In the genomic region with DNA sequence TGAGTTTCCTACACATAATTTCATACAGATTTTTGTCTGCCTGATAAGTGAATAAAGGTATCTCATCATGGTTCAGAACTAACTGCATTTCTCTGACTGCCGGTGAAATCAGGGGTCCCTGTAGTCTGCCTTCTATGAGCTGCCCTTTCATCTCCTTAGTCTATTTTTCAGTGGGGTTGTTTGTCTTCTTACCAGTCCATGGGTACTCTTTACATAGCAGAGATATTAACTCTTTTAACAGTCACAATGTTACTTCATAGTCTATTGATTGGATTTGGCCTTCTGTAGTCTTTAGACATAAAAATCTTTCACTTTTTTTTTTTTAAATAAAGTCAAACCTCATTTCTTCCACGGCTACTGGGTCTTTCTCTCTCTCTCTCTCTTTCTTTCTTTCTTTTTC, we compare ENCODE assay signal across 21 cellular contexts.
DNase-seq lines count a peak whose midpoint lies in the region; ATAC-seq, FAIRE-seq and TF ChIP-seq lines count a peak whose summit lies in the region.
"Had no signal": no experiment of that assay in that cellular context is flagged by ENCODE, and none has a peak within 500 bp of the region (broad histone marks: within the 10 kb centered on the region; RNA-seq: fewer than 3 reads in every experiment).

No MANE protein-coding gene starts in this region.

- TF ChIP-seq EP300 in HepG2 (IDR thresholded peaks at IDR 0.05; ENCODE audit: low read depth in 2 of 2, low read length in 2 of 2) (no peak), HepG2 (CRISPR knock-in tag; IDR thresholded peaks at IDR 0.05; ENCODE audit: borderline replicate concordance) (no peak)

- H3K27me3 Mint-ChIP-seq in activated T-cell treated with anti-CD3 and anti-CD28 coated beads, Interleukin-2, amount 50 U/mL, for 24 hours = no peaks in the 10 kb centered on the region
- H3K27me3 Mint-ChIP-seq in activated T-cell treated with anti-CD3 and anti-CD28 coated beads, Interleukin-2, amount 50 U/mL, for 72 hours (ENCODE audit: low read depth) = no peaks in the 10 kb centered on the region
- H3K27me3 Mint-ChIP-seq: B cell; CD4-positive, alpha-beta T cell had no signal

- no peaks in the 10 kb centered on the region for H3K9me3 Mint-ChIP-seq in activated T-cell treated with anti-CD3 and anti-CD28 coated beads, Interleukin-2, amount 50 U/mL, for 24 hours
- H3K9me3 Mint-ChIP-seq in activated T-cell treated with anti-CD3 and anti-CD28 coated beads, Interleukin-2, amount 50 U/mL, for 72 hours = no peaks in the 10 kb centered on the region
- H3K9me3 Mint-ChIP-seq: CD4-positive, alpha-beta T cell; CD8-positive, alpha-beta T cell had no signal

- H3K9me3 ChIP-seq in HepG2 (ENCODE audit: low read length) = no peaks in the 10 kb centered on the region
- H3K9me3 ChIP-seq in right lobe of liver = no peaks in the 10 kb centered on the region
- H3K9me3 ChIP-seq: A549; BLaER1 treated with 17β-estradiol and CSF1 and Interleukin-3, amounts not matched to agents 10 nM and 100 nM; Caco-2 had no signal

- H3K4me1 ChIP-seq in HepG2 (ENCODE audit: insufficient read depth, low read length) (peaks cover 12% of the 10 kb centered on the region; the same call in 1 of the 2 replicates), right lobe of liver (no peaks in the 10 kb centered on the region)
- H3K4me1 ChIP-seq: A549; BLaER1 treated with 17β-estradiol and CSF1 and Interleukin-3, amounts not matched to agents 10 nM and 100 nM; Caco-2 had no signal

- ATAC-seq in activated T-cell treated with anti-CD3 and anti-CD28 coated beads, Interleukin-2, amount 50 U/mL, for 72 hours (replicated peaks in 1 of 2) = no peak
- peak; percentile 92 for ATAC-seq in HepG2
- no peak for ATAC-seq in right lobe of liver
- ATAC-seq: A549; CD8-positive, alpha-beta T cell had no signal

- POLR2A ChIA-PET in HepG2 (lab: Yijun Ruan, JAX) = no interaction called here

- no peak overlapping the region for H3K4me3 Mint-ChIP-seq in activated T-cell treated with anti-CD3 and anti-CD28 coated beads, Interleukin-2, amount 50 U/mL, for 24 hours
- no peak overlapping the region for H3K4me3 Mint-ChIP-seq in activated T-cell treated with anti-CD3 and anti-CD28 coated beads, Interleukin-2, amount 50 U/mL, for 72 hours
- H3K4me3 Mint-ChIP-seq: B cell; CD4-positive, alpha-beta T cell; CD8-positive, alpha-beta T cell had no signal

- H3K79me2 ChIP-seq in HepG2 (ENCODE audit: insufficient read depth, low read length) = no peaks in the 10 kb centered on the region

- 53% methylated on average over 2 of the region's 2 CpGs for WGBS in HepG2 (ENCODE audit: low lambda C conversion rate)
- WGBS in right lobe of liver (ENCODE audit: insufficient coverage, low coverage, low lambda C conversion rate, missing lambda C conversion rate) = 91% methylated on average over 2 of the region's 2 CpGs

- TF ChIP-seq CTCF in HepG2 (CRISPR knock-in tag; IDR thresholded peaks at IDR 0.05) = no peak
- TF ChIP-seq CTCF in right lobe of liver (IDR thresholded peaks at IDR 0.05) = no peak

- FAIRE-seq in HepG2 (lab: Jason Lieb, UNC) = no peak
- FAIRE-seq: A549, D721Med, G401.6, GM12891, GM19239 had no signal

- no peak for TF ChIP-seq POLR2A in HepG2 (IDR thresholded peaks at IDR 0.05; ENCODE audit: insufficient read depth in 1 of 2, low read depth in 2 of 2, low read length in 2 of 2)
- no peak for TF ChIP-seq POLR2A in right lobe of liver (IDR thresholded peaks at IDR 0.05)

- intact Hi-C loops in HepG2 (cut with micrococcal nuclease; ENCODE audit: unreplicated experiment) = no loop called here
- intact Hi-C loops in right lobe of liver (cut with DNase I) = no loop called here

- no peak overlapping the region for H3K4me2 ChIP-seq in HepG2 (ENCODE audit: low read depth, low read length)
- H3K4me2 ChIP-seq: A549; BLaER1 treated with 17β-estradiol and CSF1 and Interleukin-3, amounts not matched to agents 10 nM and 100 nM had no signal

- H3K27ac Mint-ChIP-seq in activated T-cell treated with anti-CD3 and anti-CD28 coated beads, Interleukin-2, amount 50 U/mL, for 24 hours = peak overlapping the region; percentile 26
- no peak overlapping the region for H3K27ac Mint-ChIP-seq in activated T-cell treated with anti-CD3 and anti-CD28 coated beads, Interleukin-2, amount 50 U/mL, for 72 hours
- H3K27ac Mint-ChIP-seq: B cell; CD4-positive, alpha-beta T cell; CD8-positive, alpha-beta T cell had no signal

- in situ Hi-C loops in HepG2 (cut with HindIII; ENCODE audit: extremely low pct_ligation_motif_present, low pct_unique_long_range_greater_than_20kb) = no loop called here

- no peaks in the 10 kb centered on the region for H4K20me1 ChIP-seq in HepG2 (ENCODE audit: insufficient read depth, low read length)

- H3K4me3 ChIP-seq in HepG2 (replicated peaks in 1 of 3; ENCODE audit: insufficient read depth in 1 of 3, low read depth in 2 of 3, low read length in 3 of 3) (no peak overlapping the region), right lobe of liver (no peak overlapping the region)
- H3K4me3 ChIP-seq: A549; BLaER1 treated with 17β-estradiol and CSF1 and Interleukin-3, amounts not matched to agents 10 nM and 100 nM had no signal

- peaks cover 67% of the 10 kb centered on the region for H3K36me3 Mint-ChIP-seq in activated T-cell treated with anti-CD3 and anti-CD28 coated beads, Interleukin-2, amount 50 U/mL, for 24 hours (ENCODE audit: low read depth)
- H3K36me3 Mint-ChIP-seq in activated T-cell treated with anti-CD3 and anti-CD28 coated beads, Interleukin-2, amount 50 U/mL, for 72 hours (ENCODE audit: insufficient read depth in 2 of 2) = peaks cover 4 to 8% of the 10 kb centered on the region in 2 donors

- H3K9ac ChIP-seq in HepG2 (ENCODE audit: insufficient read depth, low read depth, low read length) = no peak overlapping the region
- H3K9ac ChIP-seq: BLaER1 treated with 17β-estradiol and CSF1 and Interleukin-3, amounts not matched to agents 10 nM and 100 nM had no signal

- H3K27me3 ChIP-seq in HepG2 (ENCODE audit: control insufficient read depth in 1 of 2, insufficient read depth in 2 of 2, low read length in 2 of 2) (no peaks in the 10 kb centered on the region), right lobe of liver (no peaks in the 10 kb centered on the region)
- H3K27me3 ChIP-seq: BLaER1 treated with 17β-estradiol and CSF1 and Interleukin-3, amounts not matched to agents 10 nM and 100 nM had no signal

- CTCF ChIA-PET in HepG2 (lab: Yijun Ruan, JAX; ENCODE audit: low intra/inter-chr PET ratio, low total read pairs) = no interaction called here

- H2AFZ ChIP-seq in HepG2 (ENCODE audit: low read length) = no peak overlapping the region

- TF ChIP-seq RAD21 in HepG2 (CRISPR knock-in tag; IDR thresholded peaks at IDR 0.05) = no peak

- no TSS peak for BruUV-seq in HepG2 (replicated peaks; lab: Mats Ljungman, UMichigan)

- DNase-seq in activated T-cell treated with anti-CD3 and anti-CD28 coated beads, Interleukin-2, amount 50 U/mL, for 24 hours = no peak
- DNase-seq in activated T-cell treated with anti-CD3 and anti-CD28 coated beads, Interleukin-2, amount 50 U/mL, for 72 hours = no peak
- peak; percentile 40 for DNase-seq in HepG2 (ENCODE audit: low spot score)
- DNase-seq in right lobe of liver = no peak
- DNase-seq in cerebellar cortex (ENCODE audit: low spot score) = no peak
- DNase-seq: AML-193; Caco-2; Calu3; CD4-positive, alpha-beta T cell; CD8-positive, alpha-beta T cell; DMS79 treated with DMSO at 0.1 percent for 48 hours; GF-D8 had no signal

- no peak overlapping the region for H3K27ac ChIP-seq in HepG2 (ENCODE audit: extremely low read length, insufficient read depth, low read length)
- no peak overlapping the region for H3K27ac ChIP-seq in right lobe of liver
- H3K27ac ChIP-seq: 22Rv1; A549; BLaER1 treated with 17β-estradiol and CSF1 and Interleukin-3, amounts not matched to agents 10 nM and 100 nM; C4-2B had no signal

- no peaks in the 10 kb centered on the region for H3K4me1 Mint-ChIP-seq in activated T-cell treated with anti-CD3 and anti-CD28 coated beads, Interleukin-2, amount 50 U/mL, for 24 hours (ENCODE audit: low read depth)
- H3K4me1 Mint-ChIP-seq in activated T-cell treated with anti-CD3 and anti-CD28 coated beads, Interleukin-2, amount 50 U/mL, for 72 hours (ENCODE audit: low read depth) = no peaks in the 10 kb centered on the region
- H3K4me1 Mint-ChIP-seq: B cell had no signal

- H3K36me3 ChIP-seq in HepG2 (replicated peaks in 1 of 2; ENCODE audit: control insufficient read depth in 1 of 2, insufficient read depth in 2 of 2, low read length in 2 of 2) (peaks cover 13 to 29% of the 10 kb centered on the region in 2 experiments), right lobe of liver (peaks cover 0 to 59% (median 23%) of the 10 kb centered on the region in 4 donors)
